ENCODE assay signal across 14 cellular contexts in genomic region chr4:110636231-110636676, GRCh38. TPM values are rescaled to one million over a fixed set of nuclear protein-coding genes. Genes with fewer than 3 reads are reported as not detected.
DNase-seq lines count a peak whose midpoint lies in the region; ATAC-seq and TF ChIP-seq lines count a peak whose summit lies in the region.
"Had no signal": no experiment of that assay in that cellular context is flagged by ENCODE, and none has a peak within 500 bp of the region (broad histone marks: within the 10 kb centered on the region; RNA-seq: fewer than 3 reads in every experiment).

No MANE protein-coding gene starts in this region.

- no peak for ATAC-seq in HG03571 (IDR thresholded peaks at IDR 0.05; ENCODE audit: unreplicated experiment)

- H3K4me1 Mint-ChIP-seq in chondrocyte (ENCODE audit: low read depth) = peaks cover 24% of the 10 kb centered on the region

- no peaks in the 10 kb centered on the region for H3K36me3 ChIP-seq in left ventricle myocardium inferior
- no peaks in the 10 kb centered on the region for H3K36me3 ChIP-seq in muscle layer of duodenum (ENCODE audit: control insufficient read depth in 1 of 2, insufficient read depth in 2 of 2, low read length in 2 of 2)

- H3K27ac Mint-ChIP-seq in chondrocyte (ENCODE audit: unreplicated experiment) = no peak overlapping the region

- peaks cover 13% of the 10 kb centered on the region for H3K36me3 Mint-ChIP-seq in chondrocyte (ENCODE audit: low read depth)

- H3K4me1 ChIP-seq in left ventricle myocardium inferior (peaks cover 37% of the 10 kb centered on the region), muscle layer of duodenum (ENCODE audit: control insufficient read depth in 1 of 2, insufficient read depth in 2 of 2, low read length in 2 of 2) (peaks cover 0 to 32% of the 10 kb centered on the region in 2 donors)

- no peak for DNase-seq in left ventricle myocardium inferior
- DNase-seq in cardiac septum (ENCODE audit: low spot score) = no peak
- DNase-seq in chondrocyte (ENCODE audit: low spot score) = no peak
- no peak for DNase-seq in T-helper 1 cell
- DNase-seq in NCI-H1417 treated with DMSO at 0.1 percent for 48 hours (lab: John Stamatoyannopoulos, UW) = no peak
- DNase-seq in DMS 273 treated with DMSO at 0.1 percent for 48 hours (lab: John Stamatoyannopoulos, UW) = no peak
- DNase-seq: activated T-cell treated with anti-CD3 and anti-CD28 coated beads, Interleukin-2, amount 50 U/mL, for 48 hours; C1 segment of cervical spinal cord; cortex of kidney; NCI-H748 treated with DMSO at 0.1 percent for 48 hours; stimulated activated CD8-positive, alpha-beta memory T cell treated with anti-CD3 and anti-CD28 coated beads, Interleukin-4, amount 100 ng/mL, for 48 hours had no signal

- H3K4me3 ChIP-seq in left ventricle myocardium inferior (peak overlapping the region; percentile 54), muscle layer of duodenum (ENCODE audit: low read depth in 1 of 2, low read length in 2 of 2) (peak overlapping the region; percentile 27 to 61)

- peaks cover 3% of the 10 kb centered on the region for H3K9me3 Mint-ChIP-seq in chondrocyte (ENCODE audit: low read depth)

- TF ChIP-seq CTCF in left ventricle myocardium inferior (IDR thresholded peaks at IDR 0.05; ENCODE audit: borderline replicate concordance) = no peak
- TF ChIP-seq CTCF in chondrocyte (IDR thresholded peaks at IDR 0.05) = no peak

- H3K27ac ChIP-seq in left ventricle myocardium inferior (replicated peaks) (no peak overlapping the region), muscle layer of duodenum (ENCODE audit: low read length) (no peak overlapping the region)

- H3K27me3 Mint-ChIP-seq in chondrocyte (ENCODE audit: low read depth) = peaks cover 86% of the 10 kb centered on the region

- peak overlapping the region; percentile 66 for H3K4me3 Mint-ChIP-seq in chondrocyte (ENCODE audit: unreplicated experiment)

- H3K9me3 ChIP-seq in left ventricle myocardium inferior (replicated peaks) (no peaks in the 10 kb centered on the region), muscle layer of duodenum (ENCODE audit: control insufficient read depth in 1 of 2, low read length in 2 of 2) (no peaks in the 10 kb centered on the region)

- intact Hi-C loops in left ventricle myocardium inferior (cut with micrococcal nuclease) = no loop called here
- intact Hi-C loops in cardiac septum (cut with DNase I) = no loop called here

- H3K27me3 ChIP-seq in left ventricle myocardium inferior (ENCODE audit: low read depth) = peaks cover 100% of the 10 kb centered on the region
- H3K27me3 ChIP-seq in muscle layer of duodenum (ENCODE audit: low read depth, low read length) = peaks cover 93% of the 10 kb centered on the region

RNA-seq across cellular contexts. Expression of gene PITX2, which starts 13.4 kb away (rescaled TPM):
- not detected for total RNA-seq in left ventricle myocardium inferior
- total RNA-seq in cardiac septum = 1.0 TPM
- total RNA-seq in chondrocyte = 0.64 to 1.0 TPM in 2 of 3 replicates, not detected in the other
- total RNA-seq: sciatic nerve had no signal
